1 cellular context compared by ENCODE assay signal in genomic region chr5:150559701-150560100, GRCh38.
TF ChIP-seq lines count a peak whose summit lies in the region.

No MANE protein-coding gene starts in this region.

TF ChIP-seq in GM23338, 12 proteins besides CTCF, POLR2A, EP300 and RAD21 (continued from another document):
- TF ChIP-seq, protein P1, sequence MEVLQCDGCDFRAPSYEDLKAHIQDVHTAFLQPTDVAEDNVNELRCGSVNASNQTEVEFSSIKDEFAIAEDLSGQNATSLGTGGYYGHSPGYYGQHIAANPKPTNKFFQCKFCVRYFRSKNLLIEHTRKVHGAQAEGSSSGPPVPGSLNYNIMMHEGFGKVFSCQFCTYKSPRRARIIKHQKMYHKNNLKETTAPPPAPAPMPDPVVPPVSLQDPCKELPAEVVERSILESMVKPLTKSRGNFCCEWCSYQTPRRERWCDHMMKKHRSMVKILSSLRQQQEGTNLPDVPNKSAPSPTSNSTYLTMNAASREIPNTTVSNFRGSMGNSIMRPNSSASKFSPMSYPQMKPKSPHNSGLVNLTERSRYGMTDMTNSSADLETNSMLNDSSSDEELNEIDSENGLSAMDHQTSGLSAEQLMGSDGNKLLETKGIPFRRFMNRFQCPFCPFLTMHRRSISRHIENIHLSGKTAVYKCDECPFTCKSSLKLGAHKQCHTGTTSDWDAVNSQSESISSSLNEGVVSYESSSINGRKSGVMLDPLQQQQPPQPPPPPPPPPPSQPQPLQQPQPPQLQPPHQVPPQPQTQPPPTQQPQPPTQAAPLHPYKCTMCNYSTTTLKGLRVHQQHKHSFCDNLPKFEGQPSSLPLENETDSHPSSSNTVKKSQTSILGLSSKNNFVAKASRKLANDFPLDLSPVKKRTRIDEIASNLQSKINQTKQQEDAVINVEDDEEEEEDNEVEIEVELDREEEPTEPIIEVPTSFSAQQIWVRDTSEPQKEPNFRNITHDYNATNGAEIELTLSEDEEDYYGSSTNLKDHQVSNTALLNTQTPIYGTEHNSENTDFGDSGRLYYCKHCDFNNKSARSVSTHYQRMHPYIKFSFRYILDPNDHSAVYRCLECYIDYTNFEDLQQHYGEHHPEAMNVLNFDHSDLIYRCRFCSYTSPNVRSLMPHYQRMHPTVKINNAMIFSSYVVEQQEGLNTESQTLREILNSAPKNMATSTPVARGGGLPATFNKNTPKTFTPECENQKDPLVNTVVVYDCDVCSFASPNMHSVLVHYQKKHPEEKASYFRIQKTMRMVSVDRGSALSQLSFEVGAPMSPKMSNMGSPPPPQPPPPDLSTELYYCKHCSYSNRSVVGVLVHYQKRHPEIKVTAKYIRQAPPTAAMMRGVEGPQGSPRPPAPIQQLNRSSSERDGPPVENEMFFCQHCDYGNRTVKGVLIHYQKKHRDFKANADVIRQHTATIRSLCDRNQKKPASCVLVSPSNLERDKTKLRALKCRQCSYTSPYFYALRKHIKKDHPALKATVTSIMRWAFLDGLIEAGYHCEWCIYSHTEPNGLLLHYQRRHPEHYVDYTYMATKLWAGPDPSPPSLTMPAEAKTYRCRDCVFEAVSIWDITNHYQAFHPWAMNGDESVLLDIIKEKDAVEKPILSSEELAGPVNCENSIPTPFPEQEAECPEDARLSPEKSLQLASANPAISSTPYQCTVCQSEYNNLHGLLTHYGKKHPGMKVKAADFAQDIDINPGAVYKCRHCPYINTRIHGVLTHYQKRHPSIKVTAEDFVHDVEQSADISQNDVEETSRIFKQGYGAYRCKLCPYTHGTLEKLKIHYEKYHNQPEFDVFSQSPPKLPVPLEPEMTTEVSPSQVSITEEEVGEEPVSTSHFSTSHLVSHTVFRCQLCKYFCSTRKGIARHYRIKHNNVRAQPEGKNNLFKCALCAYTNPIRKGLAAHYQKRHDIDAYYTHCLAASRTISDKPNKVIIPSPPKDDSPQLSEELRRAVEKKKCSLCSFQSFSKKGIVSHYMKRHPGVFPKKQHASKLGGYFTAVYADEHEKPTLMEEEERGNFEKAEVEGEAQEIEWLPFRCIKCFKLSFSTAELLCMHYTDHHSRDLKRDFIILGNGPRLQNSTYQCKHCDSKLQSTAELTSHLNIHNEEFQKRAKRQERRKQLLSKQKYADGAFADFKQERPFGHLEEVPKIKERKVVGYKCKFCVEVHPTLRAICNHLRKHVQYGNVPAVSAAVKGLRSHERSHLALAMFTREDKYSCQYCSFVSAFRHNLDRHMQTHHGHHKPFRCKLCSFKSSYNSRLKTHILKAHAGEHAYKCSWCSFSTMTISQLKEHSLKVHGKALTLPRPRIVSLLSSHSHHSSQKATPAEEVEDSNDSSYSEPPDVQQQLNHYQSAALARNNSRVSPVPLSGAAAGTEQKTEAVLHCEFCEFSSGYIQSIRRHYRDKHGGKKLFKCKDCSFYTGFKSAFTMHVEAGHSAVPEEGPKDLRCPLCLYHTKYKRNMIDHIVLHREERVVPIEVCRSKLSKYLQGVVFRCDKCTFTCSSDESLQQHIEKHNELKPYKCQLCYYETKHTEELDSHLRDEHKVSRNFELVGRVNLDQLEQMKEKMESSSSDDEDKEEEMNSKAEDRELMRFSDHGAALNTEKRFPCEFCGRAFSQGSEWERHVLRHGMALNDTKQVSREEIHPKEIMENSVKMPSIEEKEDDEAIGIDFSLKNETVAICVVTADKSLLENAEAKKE (CRISPR knock-in tag; IDR thresholded peaks at IDR 0.05) = no peak
- TF ChIP-seq EZH2phosphoT487 (IDR thresholded peaks at IDR 0.05; ENCODE audit: unreplicated experiment) (no peak), ZNF114 (CRISPR knock-in tag; IDR thresholded peaks at IDR 0.05) (no peak), JUNB (IDR thresholded peaks at IDR 0.05; ENCODE audit: unreplicated experiment) (no peak), POLR2AphosphoS5 (IDR thresholded peaks at IDR 0.05; ENCODE audit: low read depth) (no peak), CREB1 (CRISPR knock-in tag; IDR thresholded peaks at IDR 0.05; ENCODE audit: low read depth) (no peak)
